In genomic region chr21:17949395-17949794, GRCh38 we compare ENCODE assay signal across 23 cellular contexts.
DNase-seq lines count a peak whose midpoint lies in the region; ATAC-seq and TF ChIP-seq lines count a peak whose summit lies in the region.
"Had no signal": no experiment of that assay in that cellular context is flagged by ENCODE, and none has a peak within 500 bp of the region (broad histone marks: within the 10 kb centered on the region; RNA-seq: fewer than 3 reads in every experiment).

No MANE protein-coding gene starts in this region.

- no peaks in the 10 kb centered on the region for H3K4me1 Mint-ChIP-seq in activated T-cell treated with anti-CD3 and anti-CD28 coated beads, Interleukin-2, amount 50 U/mL, for 72 hours (ENCODE audit: low read depth)
- H3K4me1 Mint-ChIP-seq in activated T-cell treated with anti-CD3 and anti-CD28 coated beads, Interleukin-2, amount 50 U/mL, for 24 hours (ENCODE audit: low read depth): no peaks in the 10 kb centered on the region
- peaks cover 22% of the 10 kb centered on the region for H3K4me1 Mint-ChIP-seq in nephron
- H3K4me1 Mint-ChIP-seq in progenitor cell of endocrine pancreas (ENCODE audit: low read depth): peaks cover 2% of the 10 kb centered on the region
- H3K4me1 Mint-ChIP-seq: CD14-positive monocyte; CD4-positive, alpha-beta memory T cell; GM23338 had no signal

- peak overlapping the region; percentile 57 for H3K27ac Mint-ChIP-seq in activated T-cell treated with anti-CD3 and anti-CD28 coated beads, Interleukin-2, amount 50 U/mL, for 72 hours
- H3K27ac Mint-ChIP-seq in activated T-cell treated with anti-CD3 and anti-CD28 coated beads, Interleukin-2, amount 50 U/mL, for 24 hours: no peak overlapping the region
- H3K27ac Mint-ChIP-seq in nephron: peak overlapping the region; percentile 56 to 66 (median 58)
- H3K27ac Mint-ChIP-seq in progenitor cell of endocrine pancreas: no peak overlapping the region
- H3K27ac Mint-ChIP-seq: CD14-positive monocyte; CD4-positive, alpha-beta memory T cell; GM23338; HFFc6 had no signal

- no peak for DNase-seq in activated T-cell treated with anti-CD3 and anti-CD28 coated beads, Interleukin-2, amount 50 U/mL, for 72 hours
- no peak for DNase-seq in activated T-cell treated with anti-CD3 and anti-CD28 coated beads, Interleukin-2, amount 50 U/mL, for 24 hours
- DNase-seq in SK-N-DZ (ENCODE audit: low spot score) (peak; percentile 28), fibroblast of pulmonary artery (ENCODE audit: low read depth) (peak; percentile 10), COLO829 (ENCODE audit: low spot score) (no peak), progenitor cell of endocrine pancreas (ENCODE audit: low spot score, unreplicated experiment) (no peak)
- DNase-seq: CD4-positive, alpha-beta memory T cell; COR-L47; DMS 273 treated with DMSO at 0.1 percent for 48 hours; DMS53; DND-41; EL; H7; HFFc6; IMR-90 had no signal

- H3K36me3 Mint-ChIP-seq in activated T-cell treated with anti-CD3 and anti-CD28 coated beads, Interleukin-2, amount 50 U/mL, for 72 hours (ENCODE audit: insufficient read depth in 2 of 2): peaks cover 0 to 7% of the 10 kb centered on the region in 2 donors
- H3K36me3 Mint-ChIP-seq in activated T-cell treated with anti-CD3 and anti-CD28 coated beads, Interleukin-2, amount 50 U/mL, for 24 hours (ENCODE audit: low read depth): no peaks in the 10 kb centered on the region
- H3K36me3 Mint-ChIP-seq in nephron (ENCODE audit: low read depth) (no peaks in the 10 kb centered on the region), progenitor cell of endocrine pancreas (ENCODE audit: insufficient read depth) (no peaks in the 10 kb centered on the region)
- H3K36me3 Mint-ChIP-seq: CD14-positive monocyte had no signal

- H3K4me3 ChIP-seq in fibroblast of pulmonary artery (replicated peaks; ENCODE audit: low read depth, low read length): no peak overlapping the region
- H3K4me3 ChIP-seq: A549, BLaER1, GM12878, GM23338 had no signal

- no peak overlapping the region for H3K4me3 Mint-ChIP-seq in activated T-cell treated with anti-CD3 and anti-CD28 coated beads, Interleukin-2, amount 50 U/mL, for 72 hours
- H3K4me3 Mint-ChIP-seq in activated T-cell treated with anti-CD3 and anti-CD28 coated beads, Interleukin-2, amount 50 U/mL, for 24 hours: no peak overlapping the region
- H3K4me3 Mint-ChIP-seq in nephron (no peak overlapping the region), progenitor cell of endocrine pancreas (ENCODE audit: low read depth) (no peak overlapping the region)
- H3K4me3 Mint-ChIP-seq: CD14-positive monocyte; CD4-positive, alpha-beta memory T cell; GM23338; HFFc6 had no signal

- peaks cover 4% of the 10 kb centered on the region in 2 donors for H3K9me3 Mint-ChIP-seq in activated T-cell treated with anti-CD3 and anti-CD28 coated beads, Interleukin-2, amount 50 U/mL, for 72 hours
- H3K9me3 Mint-ChIP-seq in activated T-cell treated with anti-CD3 and anti-CD28 coated beads, Interleukin-2, amount 50 U/mL, for 24 hours: peaks cover 8% of the 10 kb centered on the region
- H3K9me3 Mint-ChIP-seq in nephron (peaks cover 6% of the 10 kb centered on the region), progenitor cell of endocrine pancreas (ENCODE audit: low read depth) (peaks cover 7% of the 10 kb centered on the region)

- no peak for TF ChIP-seq CTCF in fibroblast of pulmonary artery (IDR thresholded peaks at IDR 0.05; ENCODE audit: low read length, missing control alignments)
- TF ChIP-seq CTCF in nephron (IDR thresholded peaks at IDR 0.05; ENCODE audit: unreplicated experiment in 3 of 3): no peak
- TF ChIP-seq CTCF in progenitor cell of endocrine pancreas (IDR thresholded peaks at IDR 0.05; ENCODE audit: unreplicated experiment): no peak

- peaks cover 5% of the 10 kb centered on the region for H3K27me3 Mint-ChIP-seq in activated T-cell treated with anti-CD3 and anti-CD28 coated beads, Interleukin-2, amount 50 U/mL, for 72 hours (ENCODE audit: low read depth)
- H3K27me3 Mint-ChIP-seq in activated T-cell treated with anti-CD3 and anti-CD28 coated beads, Interleukin-2, amount 50 U/mL, for 24 hours: peaks cover 8% of the 10 kb centered on the region
- H3K27me3 Mint-ChIP-seq in nephron (ENCODE audit: low read depth): no peaks in the 10 kb centered on the region
- no peaks in the 10 kb centered on the region for H3K27me3 Mint-ChIP-seq in progenitor cell of endocrine pancreas

- no peak for ATAC-seq in activated T-cell treated with anti-CD3 and anti-CD28 coated beads, Interleukin-2, amount 50 U/mL, for 72 hours (replicated peaks in 1 of 2)
- no peak for ATAC-seq in GM18873 (IDR thresholded peaks at IDR 0.05; ENCODE audit: low FRiP score, unreplicated experiment)
- ATAC-seq: A549, GM12878, GM23338, HCT116 had no signal

Comparison
In these comparisons a context has a peak if more than half of its experiments do, and no peak if none do; other contexts are left out.
1. H3K27ac Mint-ChIP-seq: peak in activated T-cell treated with anti-CD3 and anti-CD28 coated beads, Interleukin-2, amount 50 U/mL, for 72 hours (single experiment) and nephron (3 of 3); none in activated T-cell treated with anti-CD3 and anti-CD28 coated beads, Interleukin-2, amount 50 U/mL, for 24 hours (single experiment) and progenitor cell of endocrine pancreas (single experiment).
2. DNase-seq: peak in SK-N-DZ (single experiment) and fibroblast of pulmonary artery (single experiment); none in activated T-cell treated with anti-CD3 and anti-CD28 coated beads, Interleukin-2, amount 50 U/mL, for 72 hours (0 of 2), activated T-cell treated with anti-CD3 and anti-CD28 coated beads, Interleukin-2, amount 50 U/mL, for 24 hours (single experiment), COLO829 (single experiment) and progenitor cell of endocrine pancreas (single experiment).